8 cellular contexts compared by ENCODE assay signal in the genomic region with DNA sequence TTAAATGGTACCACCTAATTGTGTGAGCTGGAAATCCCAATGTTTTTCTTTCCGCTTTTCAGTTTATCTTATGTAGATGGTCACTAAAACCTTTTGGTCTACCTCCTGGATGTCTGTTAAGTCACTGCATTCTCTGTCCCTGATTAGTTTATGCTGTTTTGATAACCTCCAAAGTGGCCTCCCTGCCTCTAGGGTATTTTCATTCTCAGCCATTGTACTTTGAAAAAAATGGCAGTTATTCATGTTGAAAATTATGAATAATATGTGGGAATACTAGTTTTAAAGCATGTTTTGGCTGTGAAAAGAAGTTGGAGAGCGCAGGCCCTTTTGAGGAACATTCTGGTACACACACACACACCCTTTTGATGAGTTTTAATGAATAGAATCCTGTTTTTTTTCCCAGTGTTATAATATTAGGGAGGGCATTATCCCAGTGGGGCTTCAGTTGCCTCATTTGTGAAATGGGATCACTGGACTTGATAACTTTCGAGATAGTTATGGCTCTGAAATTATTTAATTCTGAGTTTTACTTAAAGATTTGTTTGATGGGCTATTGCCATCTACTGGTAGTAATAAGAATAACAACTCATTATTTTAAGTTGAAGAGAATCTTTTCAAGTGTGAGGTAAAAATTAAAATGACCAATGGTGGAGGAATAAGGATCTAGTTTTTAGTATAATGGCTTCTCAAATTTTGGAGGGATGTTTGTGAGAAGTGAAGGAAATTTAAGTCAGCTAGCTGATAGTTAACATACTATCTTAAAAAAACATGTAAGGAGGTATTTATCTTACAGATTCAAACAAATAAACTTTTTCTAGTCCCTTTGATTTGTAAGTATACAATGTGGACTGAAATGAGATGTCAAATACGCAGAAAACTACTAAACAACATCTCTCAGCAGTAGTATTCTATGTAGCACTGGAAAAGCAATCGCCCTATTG. TPM values are rescaled to one million over a fixed set of nuclear protein-coding genes. Genes with fewer than 3 reads are reported as not detected.
A peak's percentile ranks its signal among the peaks of the same experiment; 100 is the strongest.
DNase-seq lines count a peak whose midpoint lies in the region; ATAC-seq, FAIRE-seq and TF ChIP-seq lines count a peak whose summit lies in the region.

No MANE protein-coding gene starts in this region.

- peak overlapping the region; percentile 25 for H3K27ac Mint-ChIP-seq in CD8-positive, alpha-beta T cell

- ATAC-seq in CD8-positive, alpha-beta T cell = no peak

- H3K9me3 Mint-ChIP-seq in CD8-positive, alpha-beta T cell = no peaks in the 10 kb centered on the region

- 43 to 60% (median 52%) methylated on average over 5 of the region's 5 CpGs for WGBS in small intestine, 3 donors

- no peak overlapping the region for H3K4me3 ChIP-seq in CD8-positive, alpha-beta T cell (ENCODE audit: low read depth, low read length)
- H3K4me3 ChIP-seq in HFF-Myc (replicated peaks; ENCODE audit: low read depth, low read length) (no peak overlapping the region), fibroblast of villous mesenchyme (ENCODE audit: low read depth, low read length) (no peak overlapping the region), small intestine (ENCODE audit: low read depth in 1 of 2, low read length in 2 of 2) (no peak overlapping the region)

- H3K27me3 Mint-ChIP-seq in CD8-positive, alpha-beta T cell (ENCODE audit: low read depth) = no peaks in the 10 kb centered on the region

- no peaks in the 10 kb centered on the region for H3K9me3 ChIP-seq in CD8-positive, alpha-beta T cell (ENCODE audit: low read length)
- no peaks in the 10 kb centered on the region for H3K9me3 ChIP-seq in small intestine (ENCODE audit: control insufficient read depth, low read depth)

- peaks cover 31% of the 10 kb centered on the region for H3K36me3 Mint-ChIP-seq in CD8-positive, alpha-beta T cell

- TF ChIP-seq CTCF in CD8-positive, alpha-beta T cell (IDR thresholded peaks at IDR 0.05) = peak; percentile 90
- TF ChIP-seq CTCF in HFF-Myc (IDR thresholded peaks at IDR 0.05; ENCODE audit: low read depth, low read length, missing control alignments) = peak; percentile 32
- peak; percentile 47 for TF ChIP-seq CTCF in fibroblast of villous mesenchyme (IDR thresholded peaks at IDR 0.05; ENCODE audit: insufficient read depth, low read depth, low read length)

- no peak for FAIRE-seq in small intestine (lab: Jason Lieb, UNC)

- H3K27ac ChIP-seq in CD8-positive, alpha-beta T cell (ENCODE audit: low read depth, low read length) = no peak overlapping the region
- no peak overlapping the region for H3K27ac ChIP-seq in small intestine (ENCODE audit: low read depth in 1 of 2, low read length in 1 of 2)

- CTCF ChIA-PET in CD8-positive, alpha-beta T cell (lab: Charles Lee) = interaction anchor here (0.8 to 12.6 kb wide), 16 partner anchors 10 to 248 kb away, joined by 3 to 200 read pairs (median 4); no protein-coding TSS in a partner anchor

- intact Hi-C loops in CD8-positive, alpha-beta T cell (cut with DNase I, micrococcal nuclease) = loop anchor here (1.0 to 10.0 kb wide), 5 partner anchors 57 to 1641 kb away; partner anchors contain the start of genes NKAPD1 (in 1 of the 2) and PIH1D2 (in 1 of the 2)

- H3K36me3 ChIP-seq in CD8-positive, alpha-beta T cell (ENCODE audit: insufficient read depth, low read length) = peaks cover 4% of the 10 kb centered on the region
- no peaks in the 10 kb centered on the region for H3K36me3 ChIP-seq in small intestine (ENCODE audit: control insufficient read depth in 2 of 2, insufficient read depth in 2 of 2, low read length in 2 of 2)

- DNase-seq in CD8-positive, alpha-beta T cell = no peak
- DNase-seq in HFF-Myc (ENCODE audit: extremely low read depth, low read depth) = no peak
- peak; percentile 12 for DNase-seq in SK-N-DZ (ENCODE audit: low spot score)
- peak; percentile 45 for DNase-seq in fibroblast of villous mesenchyme (ENCODE audit: low read depth)
- DNase-seq in small intestine = peak; percentile 30
- DNase-seq in stimulated activated CD4-positive, alpha-beta T cell treated with anti-CD3 and anti-CD28 coated beads, Interleukin-12 subunit alpha, Interleukin-12 subunit beta, amount 100 ng/mL, for 4 hours = no peak
- DNase-seq in activated CD4-positive, alpha-beta T cell treated with anti-CD3 and anti-CD28 coated beads for 48 hours = no peak
- DNase-seq in cortex of kidney (lab: John Stamatoyannopoulos, UW) = no peak

- H3K4me1 Mint-ChIP-seq in CD8-positive, alpha-beta T cell (ENCODE audit: low read depth) = peaks cover 63% of the 10 kb centered on the region

- POLR2A ChIA-PET in CD8-positive, alpha-beta T cell (lab: Charles Lee) = interaction anchor here (0.6 to 1.2 kb wide), 2 partner anchors 26 to 133 kb away, joined by 3 read pairs; no protein-coding TSS in a partner anchor

- H3K27me3 ChIP-seq in CD8-positive, alpha-beta T cell (ENCODE audit: insufficient read depth, low read length) = no peaks in the 10 kb centered on the region
- no peaks in the 10 kb centered on the region for H3K27me3 ChIP-seq in small intestine (ENCODE audit: control insufficient read depth in 2 of 2, insufficient read depth in 2 of 2, low read length in 2 of 2)

- no peak overlapping the region for H3K4me3 Mint-ChIP-seq in CD8-positive, alpha-beta T cell

- peaks cover 34% of the 10 kb centered on the region for H3K4me1 ChIP-seq in CD8-positive, alpha-beta T cell (ENCODE audit: insufficient read depth, low read length)
- H3K4me1 ChIP-seq in small intestine (ENCODE audit: control insufficient read depth in 2 of 2, insufficient read depth in 1 of 2, low read depth in 1 of 2, low read length in 1 of 2) = peaks cover 5 to 13% of the 10 kb centered on the region in 2 donors

RNA-seq across cellular contexts. Expression of gene FDX1, which starts 3.9 kb away (rescaled TPM):
- 10 to 100 TPM; 11.7 to 12.5 TPM for total RNA-seq in CD8-positive, alpha-beta T cell
- 7.3 TPM in 2 replicates for polyA plus RNA-seq in SK-N-DZ (2014; cell fraction: cytosol; rRNA removed)
- 3.1 and 3.6 TPM in 2 replicates for polyA plus RNA-seq in SK-N-DZ (2014; cell fraction: nucleus; rRNA removed)
- 7.1 and 8.2 TPM in 2 replicates for total RNA-seq in fibroblast of villous mesenchyme
- 10 to 100 TPM; 20.4 to 47.0 (median 31.3) TPM for polyA plus RNA-seq in small intestine

Comparison
In these comparisons a context has a peak if more than half of its experiments do, and no peak if none do; other contexts are left out.
1. DNase-seq: peak in SK-N-DZ (single experiment), fibroblast of villous mesenchyme (single experiment) and small intestine (single experiment); none in CD8-positive, alpha-beta T cell (0 of 7), HFF-Myc (single experiment), stimulated activated CD4-positive, alpha-beta T cell treated with anti-CD3 and anti-CD28 coated beads, Interleukin-12 subunit alpha, Interleukin-12 subunit beta, amount 100 ng/mL, for 4 hours (single experiment), activated CD4-positive, alpha-beta T cell treated with anti-CD3 and anti-CD28 coated beads for 48 hours (single experiment) and cortex of kidney (single experiment).
2. CTCF ChIP-seq: peak in every context shown above with its lines; median percentile 90 in CD8-positive, alpha-beta T cell; 47 in fibroblast of villous mesenchyme; 32 in HFF-Myc.